In genomic region chr7:31633894-31634494, GRCh38 we compare ENCODE assay signal across 9 cellular contexts. TPM values are rescaled to one million over a fixed set of nuclear protein-coding genes. Genes with fewer than 3 reads are reported as not detected.
A peak's percentile ranks its signal among the peaks of the same experiment; 100 is the strongest.
DNase-seq lines count a peak whose midpoint lies in the region; ATAC-seq and TF ChIP-seq lines count a peak whose summit lies in the region.
"Had no signal": no experiment of that assay in that cellular context is flagged by ENCODE, and none has a peak within 500 bp of the region (broad histone marks: within the 10 kb centered on the region; RNA-seq: fewer than 3 reads in every experiment).

No MANE protein-coding gene starts in this region.

- H3K4me3 ChIP-seq in choroid plexus epithelial cell (ENCODE audit: low read depth, low read length) (no peak overlapping the region), liver (ENCODE audit: low read depth in 1 of 3, low read length in 3 of 3) (no peak overlapping the region)

- no peaks in the 10 kb centered on the region for H3K9me3 Mint-ChIP-seq in stimulated activated naive CD8-positive, alpha-beta T cell treated with anti-CD3 and anti-CD28 coated beads, Interleukin-15, amount 100 ng/mL, for 72 hours

- H3K27me3 ChIP-seq in liver (ENCODE audit: control insufficient read depth in 4 of 4, insufficient read depth in 4 of 4, low read length in 3 of 4) = no peaks in the 10 kb centered on the region

- H3K27ac ChIP-seq in liver (ENCODE audit: low read depth in 1 of 2, low read length in 2 of 2) = peak overlapping the region in 1 of 2 donors; percentile 42

- no peak for ATAC-seq in stimulated activated naive CD8-positive, alpha-beta T cell treated with anti-CD3 and anti-CD28 coated beads, Interleukin-15, amount 100 ng/mL, for 72 hours
- no peak for ATAC-seq in HG03095 (IDR thresholded peaks at IDR 0.05; ENCODE audit: unreplicated experiment)

- H3K4me1 ChIP-seq in liver (ENCODE audit: control insufficient read depth in 4 of 4, insufficient read depth in 4 of 4, low read length in 3 of 4) = peaks cover 0 to 8% (median 4%) of the 10 kb centered on the region in 4 donors

- H3K27ac Mint-ChIP-seq in stimulated activated naive CD8-positive, alpha-beta T cell treated with anti-CD3 and anti-CD28 coated beads, Interleukin-15, amount 100 ng/mL, for 72 hours = no peak overlapping the region

- H3K9ac ChIP-seq in liver (ENCODE audit: low read depth in 1 of 2, low read length in 2 of 2) = no peak overlapping the region

- no peaks in the 10 kb centered on the region for H3K36me3 ChIP-seq in liver (ENCODE audit: control insufficient read depth in 4 of 4, insufficient read depth in 3 of 4, low read depth in 1 of 4, low read length in 3 of 4)

- TF ChIP-seq CTCF in choroid plexus epithelial cell (conservative IDR thresholded peaks at IDR 0.05; ENCODE audit: low read depth, low read length) (peak; percentile 59), liver (IDR thresholded peaks at IDR 0.05; ENCODE audit: low read depth, low read length, missing input control) (peak; percentile 90)

- peak; percentile 49 for DNase-seq in CD1c-positive myeloid dendritic cell (ENCODE audit: extremely low spot score)
- peak; percentile 53 for DNase-seq in HPDE6-E6E7 (ENCODE audit: extremely low spot score)
- DNase-seq in NCI-H774 (lab: John Stamatoyannopoulos, UW) = peak; percentile 59
- peak; percentile 59 for DNase-seq in choroid plexus epithelial cell (ENCODE audit: low read depth)
- DNase-seq in GM19238 (ENCODE audit: insufficient read length, low spot score) = no peak
- DNase-seq in stimulated activated naive CD8-positive, alpha-beta T cell treated with anti-CD3 and anti-CD28 coated beads, Interleukin-15, amount 100 ng/mL, for 72 hours = no peak

- H3K4me3 Mint-ChIP-seq in stimulated activated naive CD8-positive, alpha-beta T cell treated with anti-CD3 and anti-CD28 coated beads, Interleukin-15, amount 100 ng/mL, for 72 hours = no peak overlapping the region

- WGBS in liver = 34% methylated on average over 2 of the region's 2 CpGs

- H3K4me1 Mint-ChIP-seq in stimulated activated naive CD8-positive, alpha-beta T cell treated with anti-CD3 and anti-CD28 coated beads, Interleukin-15, amount 100 ng/mL, for 72 hours = no peaks in the 10 kb centered on the region

- H3K9me3 ChIP-seq in liver (ENCODE audit: control insufficient read depth in 4 of 4, low read length in 3 of 4) = no peaks in the 10 kb centered on the region

- peak; percentile 95 to 97 for TF ChIP-seq RAD21 in liver (IDR thresholded peaks at IDR 0.05)

- H3K27me3 Mint-ChIP-seq in stimulated activated naive CD8-positive, alpha-beta T cell treated with anti-CD3 and anti-CD28 coated beads, Interleukin-15, amount 100 ng/mL, for 72 hours = no peaks in the 10 kb centered on the region

TF ChIP-seq in liver, 16 proteins besides CTCF, POLR2A, EP300 and RAD21:
- TF ChIP-seq SP1 (IDR thresholded peaks at IDR 0.05) (peak; percentile 59), REST (IDR thresholded peaks at IDR 0.05) (no peak), TAF1 (conservative IDR thresholded peaks at IDR 0.05) (no peak), HNF4A (conservative IDR thresholded peaks at IDR 0.05) (peak; percentile 90 to 91), JUND (IDR thresholded peaks at IDR 0.05) (peak; percentile 37 to 46), HNF4G (IDR thresholded peaks at IDR 0.05) (peak; percentile 89), ZBTB33 (IDR thresholded peaks at IDR 0.05) (no peak), MAX (IDR thresholded peaks at IDR 0.05) (no peak), RXRA (IDR thresholded peaks at IDR 0.05) (peak in 1 of 2 donors; percentile 15), YY1 (IDR thresholded peaks at IDR 0.05) (no peak), FOXA2 (IDR thresholded peaks at IDR 0.05) (peak; percentile 38), NR2F2 (IDR thresholded peaks at IDR 0.05) (no peak)

RNA-seq across cellular contexts. Expression of gene PPP1R17, which starts 53.0 kb away (rescaled TPM):
- total RNA-seq in liver = not detected
- not detected for polyA plus RNA-seq in liver
- polyA plus RNA-seq: esophagus had no signal

Comparison
In these comparisons a context has a peak if more than half of its experiments do, and no peak if none do; other contexts are left out.
1. DNase-seq: peak in CD1c-positive myeloid dendritic cell (single experiment), HPDE6-E6E7 (single experiment), NCI-H774 (single experiment) and choroid plexus epithelial cell (single experiment); none in GM19238 (single experiment) and stimulated activated naive CD8-positive, alpha-beta T cell treated with anti-CD3 and anti-CD28 coated beads, Interleukin-15, amount 100 ng/mL, for 72 hours (0 of 2).